In genomic region chr6:150764638-150765456, GRCh38 we compare ENCODE assay signal across 13 cellular contexts.
A peak's percentile ranks its signal among the peaks of the same experiment; 100 is the strongest.
DNase-seq lines count a peak whose midpoint lies in the region; ATAC-seq and TF ChIP-seq lines count a peak whose summit lies in the region.
"Had no signal": no experiment of that assay in that cellular context is flagged by ENCODE, and none has a peak within 500 bp of the region (broad histone marks: within the 10 kb centered on the region; RNA-seq: fewer than 3 reads in every experiment).

No MANE protein-coding gene starts in this region.

- ATAC-seq in HG03025 (IDR thresholded peaks at IDR 0.05; ENCODE audit: low FRiP score, unreplicated experiment) (peak; percentile 37), Right ventricle myocardium superior (ENCODE audit: poor library complexity) (no peak)
- no peak for ATAC-seq in activated CD8-positive, alpha-beta T cell treated with anti-CD3 and anti-CD28 coated beads, Interleukin-2, amount 10 ng/mL, durations not matched to agents 7 days and 5 days

- H3K36me3 Mint-ChIP-seq in activated CD8-positive, alpha-beta T cell treated with anti-CD3 and anti-CD28 coated beads, Interleukin-2, amount 10 ng/mL, durations not matched to agents 7 days and 5 days (ENCODE audit: low read depth): no peaks in the 10 kb centered on the region

- H3K27ac Mint-ChIP-seq in activated CD8-positive, alpha-beta T cell treated with anti-CD3 and anti-CD28 coated beads, Interleukin-2, amount 10 ng/mL, durations not matched to agents 7 days and 5 days: no peak overlapping the region

- no peaks in the 10 kb centered on the region for H3K9me3 Mint-ChIP-seq in activated CD8-positive, alpha-beta T cell treated with anti-CD3 and anti-CD28 coated beads, Interleukin-2, amount 10 ng/mL, durations not matched to agents 7 days and 5 days (ENCODE audit: insufficient read depth)

- no peaks in the 10 kb centered on the region for H3K9me2 ChIP-seq in OCI-LY7 (ENCODE audit: insufficient read depth, low read length)

- H3K27me3 ChIP-seq in left ventricle myocardium inferior (ENCODE audit: low read depth) (no peaks in the 10 kb centered on the region), suprapubic skin (no peaks in the 10 kb centered on the region)
- H3K27me3 ChIP-seq: tibial nerve had no signal

- peaks cover 4% of the 10 kb centered on the region; the same call in 1 of the 2 replicates for H4K20me1 ChIP-seq in OCI-LY7 (ENCODE audit: insufficient read depth, low read length)

- H3K4me2 ChIP-seq in OCI-LY7 (ENCODE audit: low read length): peak overlapping the region; percentile 92

- TF ChIP-seq EP300 in suprapubic skin (IDR thresholded peaks at IDR 0.05): no peak

- H3K4me3 ChIP-seq in left ventricle myocardium inferior (no peak overlapping the region), OCI-LY7 (ENCODE audit: low read depth, low read length, poor library complexity, severe bottlenecking) (peak overlapping the region; percentile 46), suprapubic skin (no peak overlapping the region)
- H3K4me3 ChIP-seq: dorsolateral prefrontal cortex, tibial nerve had no signal

- no peak for TF ChIP-seq POLR2A in suprapubic skin (IDR thresholded peaks at IDR 0.05)

- no peaks in the 10 kb centered on the region for H3K27me3 Mint-ChIP-seq in activated CD8-positive, alpha-beta T cell treated with anti-CD3 and anti-CD28 coated beads, Interleukin-2, amount 10 ng/mL, durations not matched to agents 7 days and 5 days (ENCODE audit: low read depth)

- H3K36me3 ChIP-seq in left ventricle myocardium inferior (no peaks in the 10 kb centered on the region), OCI-LY7 (ENCODE audit: insufficient read depth, low read length) (no peaks in the 10 kb centered on the region), suprapubic skin (no peaks in the 10 kb centered on the region)
- H3K36me3 ChIP-seq: tibial nerve had no signal

- TF ChIP-seq CTCF in left ventricle myocardium inferior (IDR thresholded peaks at IDR 0.05; ENCODE audit: borderline replicate concordance) (no peak), OCI-LY7 (conservative IDR thresholded peaks at IDR 0.05; ENCODE audit: low read length) (no peak), suprapubic skin (IDR thresholded peaks at IDR 0.05) (no peak)

- CTCF ChIA-PET in OCI-LY7 (lab: Charles Lee; ENCODE audit: unreplicated experiment): no interaction called here
- CTCF ChIA-PET in activated CD8-positive, alpha-beta T cell treated with anti-CD3 and anti-CD28 coated beads, Interleukin-2, amount 10 ng/mL, durations not matched to agents 7 days and 5 days (lab: Charles Lee): interaction anchor here (0.7 kb wide), 1 partner anchor 1412 kb away, joined by 4 read pairs; no protein-coding TSS in a partner anchor

- H3K4me1 Mint-ChIP-seq in activated CD8-positive, alpha-beta T cell treated with anti-CD3 and anti-CD28 coated beads, Interleukin-2, amount 10 ng/mL, durations not matched to agents 7 days and 5 days (ENCODE audit: low read depth): no peaks in the 10 kb centered on the region

- H3K27ac ChIP-seq in left ventricle myocardium inferior (replicated peaks) (peak overlapping the region; percentile 63), OCI-LY7 (ENCODE audit: low read depth, low read length, poor library complexity, severe bottlenecking) (peak overlapping the region; percentile 58), suprapubic skin (no peak overlapping the region)
- H3K27ac ChIP-seq: tibial nerve had no signal

- no peak for DNase-seq in left ventricle myocardium inferior
- no peak for DNase-seq in cardiac septum (ENCODE audit: low spot score)
- peak; percentile 44 for DNase-seq in OCI-LY7 (ENCODE audit: low spot score)
- DNase-seq in T-helper 1 cell: no peak
- no peak for DNase-seq in suprapubic skin (ENCODE audit: low spot score in 2 of 2)
- DNase-seq in activated CD8-positive, alpha-beta T cell treated with anti-CD3 and anti-CD28 coated beads, Interleukin-2, amount 10 ng/mL, durations not matched to agents 7 days and 5 days: no peak
- no peak for DNase-seq in Right ventricle myocardium superior
- DNase-seq: activated gamma-delta T cell treated with Interleukin-2 at 50 U/mL for 16 hours; dorsolateral prefrontal cortex; OCI-M1; stimulated activated CD4-positive, alpha-beta T cell treated with anti-CD3 and anti-CD28 coated beads, Interleukin-2, amount 100 ng/mL, for 48 hours had no signal

- intact Hi-C loops in left ventricle myocardium inferior (cut with micrococcal nuclease): no loop called here
- intact Hi-C loops in cardiac septum (cut with DNase I): no loop called here
- intact Hi-C loops in OCI-LY7 (cut with micrococcal nuclease; ENCODE audit: unreplicated experiment): loop anchor here (2.0 to 5.0 kb wide), 3 partner anchors 78 to 166 kb away; partner anchors contain the start of gene PLEKHG1
- intact Hi-C loops in Right ventricle myocardium superior (cut with DNase I): no loop called here

- no peak overlapping the region for H2AFZ ChIP-seq in OCI-LY7 (ENCODE audit: low read length)

- 48% methylated on average over 11 of the region's 11 CpGs for WGBS in suprapubic skin

- no peaks in the 10 kb centered on the region for H3K79me2 ChIP-seq in OCI-LY7 (ENCODE audit: insufficient read depth, low read depth, low read length)

- no peak overlapping the region for H3K4me3 Mint-ChIP-seq in activated CD8-positive, alpha-beta T cell treated with anti-CD3 and anti-CD28 coated beads, Interleukin-2, amount 10 ng/mL, durations not matched to agents 7 days and 5 days

- no TSS peak for BruUV-seq in OCI-LY7 (replicated peaks; lab: Mats Ljungman, UMichigan)

- H3K4me1 ChIP-seq in left ventricle myocardium inferior (peaks cover 55% of the 10 kb centered on the region), OCI-LY7 (ENCODE audit: insufficient read depth, low read length, poor library complexity, severe bottlenecking) (peaks cover 45% of the 10 kb centered on the region), suprapubic skin (peaks cover 29% of the 10 kb centered on the region)

- H3K9me3 ChIP-seq in left ventricle myocardium inferior (replicated peaks) (no peaks in the 10 kb centered on the region), OCI-LY7 (ENCODE audit: low read length) (no peaks in the 10 kb centered on the region), suprapubic skin (no peaks in the 10 kb centered on the region)
- H3K9me3 ChIP-seq: tibial nerve had no signal

- POLR2A ChIA-PET in OCI-LY7 (lab: Charles Lee): interaction anchor here (0.6 to 1.7 kb wide), 8 partner anchors 9 to 549 kb away, joined by 3 to 8 read pairs (median 3); no protein-coding TSS in a partner anchor
- POLR2A ChIA-PET in activated CD8-positive, alpha-beta T cell treated with anti-CD3 and anti-CD28 coated beads, Interleukin-2, amount 10 ng/mL, durations not matched to agents 7 days and 5 days (lab: Charles Lee): no interaction called here
